8 cellular contexts compared by ENCODE assay signal in genomic region chr5:151447174-151448037, GRCh38. TPM values are rescaled to one million over a fixed set of nuclear protein-coding genes. Genes with fewer than 3 reads are reported as not detected.
DNase-seq lines count a peak whose midpoint lies in the region; ATAC-seq and TF ChIP-seq lines count a peak whose summit lies in the region.

TSS of gene SLC36A1 (plus strand) at chr5:151447603. CDS start at chr5:151458793, 11,190 bp downstream.

- intact Hi-C loops in adrenal gland (cut with DNase I) = loop anchor here (2.0 to 10.0 kb wide), 4 partner anchors 53 to 297 kb away; no protein-coding TSS in a partner anchor
- intact Hi-C loops in heart right ventricle (cut with DNase I) = loop anchor here (1.0 to 10.0 kb wide), 13 partner anchors 53 to 297 kb away; no protein-coding TSS in a partner anchor
- intact Hi-C loops in posterior vena cava (cut with DNase I) = loop anchor here (2.0 to 10.0 kb wide), 5 partner anchors 57 to 297 kb away; no protein-coding TSS in a partner anchor

- TF ChIP-seq POLR2A in adrenal gland (IDR thresholded peaks at IDR 0.05) = peak; percentile 26 to 36
- TF ChIP-seq POLR2A in upper lobe of left lung (IDR thresholded peaks at IDR 0.05) = peak in 2 of 4 donors; percentile 40 to 73

- peaks cover 0 to 15% of the 10 kb centered on the region in 2 donors for H3K4me1 ChIP-seq in adrenal gland (replicated peaks in 1 of 2)
- H3K4me1 ChIP-seq in heart right ventricle = peaks cover 0 to 30% (median 11%) of the 10 kb centered on the region in 9 donors
- peaks cover 7 to 26% (median 8%) of the 10 kb centered on the region in 4 donors for H3K4me1 ChIP-seq in upper lobe of left lung

- H3K9me3 ChIP-seq in adrenal gland (replicated peaks in 1 of 3) (no peaks in the 10 kb centered on the region), heart right ventricle (no peaks in the 10 kb centered on the region), upper lobe of left lung (no peaks in the 10 kb centered on the region)

- WGBS in adrenal gland, 4 donors = 0 to 2% (median 1%) methylated on average over 20 to 46 of the region's 46 CpGs
- 0 to 1% methylated on average over 45 to 46 of the region's 46 CpGs for WGBS in heart right ventricle, 2 donors
- WGBS in upper lobe of left lung, 2 donors = 0 to 6% methylated on average over 4 to 26 of the region's 46 CpGs

- ATAC-seq in HG02763 (IDR thresholded peaks at IDR 0.05; ENCODE audit: unreplicated experiment) (peak; percentile 55), heart right ventricle (peak; percentile 90 to 98 (median 94)), upper lobe of left lung (ENCODE audit: low FRiP score in 2 of 2) (peak; percentile 98 to 100)

- H3K36me3 ChIP-seq in adrenal gland (replicated peaks in 1 of 2) = no peaks in the 10 kb centered on the region
- peaks cover 0 to 16% (median 0%) of the 10 kb centered on the region in 9 donors for H3K36me3 ChIP-seq in heart right ventricle
- no peaks in the 10 kb centered on the region for H3K36me3 ChIP-seq in upper lobe of left lung

- peak within 1 kb of the TSS; percentile 90 for H3K4me3 ChIP-seq in GM12875 (ENCODE audit: low read depth, low read length)
- peak within 1 kb of the TSS; percentile 14 to 79 (median 63) for H3K4me3 ChIP-seq in adrenal gland
- peak within 1 kb of the TSS; percentile 63 to 92 (median 80) for H3K4me3 ChIP-seq in heart right ventricle
- peak within 1 kb of the TSS; percentile 66 to 82 (median 75) for H3K4me3 ChIP-seq in upper lobe of left lung

- H3K27ac ChIP-seq in adrenal gland (peak within 1 kb of the TSS in 4 of 5 donors; percentile 16 to 65 (median 41)), heart right ventricle (peak within 1 kb of the TSS in 8 of 10 donors; percentile 27 to 87 (median 60)), upper lobe of left lung (peak within 1 kb of the TSS; percentile 54 to 87 (median 72))

- no peak for TF ChIP-seq EP300 in upper lobe of left lung (IDR thresholded peaks at IDR 0.05)

- TF ChIP-seq CTCF in GM12875 (IDR thresholded peaks at IDR 0.05; ENCODE audit: borderline replicate concordance, insufficient read depth, low read depth, low read length) = peak; percentile 82
- TF ChIP-seq CTCF in adrenal gland (IDR thresholded peaks at IDR 0.05) = peak; percentile 94 to 99 (median 98)
- TF ChIP-seq CTCF in heart right ventricle (IDR thresholded peaks at IDR 0.05) = peak; percentile 96 to 99 (median 96)
- peak; percentile 93 to 98 (median 98) for TF ChIP-seq CTCF in upper lobe of left lung (IDR thresholded peaks at IDR 0.05)

- H3K27me3 ChIP-seq in adrenal gland (no peaks in the 10 kb centered on the region), heart right ventricle (peaks cover 0 to 13% (median 6%) of the 10 kb centered on the region in 7 donors), upper lobe of left lung (no peaks in the 10 kb centered on the region)

- DNase-seq in NCI-H1417 (lab: John Stamatoyannopoulos, UW) (peak; percentile 84 to 97 (median 93)), SW 1271 (lab: John Stamatoyannopoulos, UW) (peak; percentile 87 to 90), adrenal gland (peak; percentile 91 to 97 (median 93)), heart right ventricle (peak; percentile 94 to 95), posterior vena cava (ENCODE audit: low spot score) (peak; percentile 99), upper lobe of left lung (peak; percentile 97)

RNA-seq across cellular contexts. Expression of gene SLC36A1, which starts in this region (rescaled TPM):
- total RNA-seq in adrenal gland (10 to 100 TPM in 5 of 8 donors, 1 to 10 TPM in 3; 6.9 to 15.4 (median 10.7) TPM), heart right ventricle (10 to 100 TPM in 1 of 10 donors, 1 to 10 TPM in 8, under 1 TPM in 1; 0.94 to 15.3 (median 2.7) TPM), posterior vena cava (10 to 100 TPM; 15.3 to 15.6 TPM), upper lobe of left lung (10 to 100 TPM in 5 of 6 donors, 1 to 10 TPM in 1; 9.5 to 49.2 (median 12.9) TPM)
- polyA plus RNA-seq in adrenal gland (1 to 10 TPM; 3.0 to 8.2 (median 6.4) TPM), heart right ventricle (1 to 10 TPM; 1.7 to 2.6 TPM)

Comparison
In these comparisons a context has a peak if more than half of its experiments do, and no peak if none do; other contexts are left out.
1. Peak in every context shown above with its lines: DNase-seq, ATAC-seq, H3K4me3 ChIP-seq and H3K27ac ChIP-seq.